In the genomic region with DNA sequence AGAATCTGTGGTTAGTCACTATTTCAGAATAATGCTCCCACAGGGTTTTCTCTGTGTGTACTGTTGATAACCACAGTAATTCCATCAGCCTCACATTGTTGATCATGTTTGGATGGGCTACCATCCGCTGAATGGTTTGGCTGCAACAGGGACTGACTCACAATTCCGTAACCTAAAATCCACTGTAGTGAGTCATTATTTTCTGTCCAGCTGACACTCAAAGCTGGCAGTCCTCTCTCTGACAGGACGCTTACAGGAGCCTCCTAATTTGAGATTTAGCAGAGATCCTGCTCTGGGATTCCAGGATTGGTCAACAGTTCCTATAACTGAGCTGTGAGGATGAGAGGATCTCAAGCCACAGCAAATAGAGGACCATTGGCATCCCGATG, we compare ENCODE assay signal across 11 cellular contexts. TPM values are rescaled to one million over a fixed set of nuclear protein-coding genes. Genes with fewer than 3 reads are reported as not detected.
DNase-seq lines count a peak whose midpoint lies in the region; ATAC-seq and TF ChIP-seq lines count a peak whose summit lies in the region.
"Had no signal": no experiment of that assay in that cellular context is flagged by ENCODE, and none has a peak within 500 bp of the region (broad histone marks: within the 10 kb centered on the region; RNA-seq: fewer than 3 reads in every experiment).

No MANE protein-coding gene starts in this region.

- H3F3A ChIP-seq in PC-9 (ENCODE audit: insufficient read depth, low read depth), result peaks cover 5% of the 10 kb centered on the region

- intact Hi-C loops in PC-9 (cut with micrococcal nuclease; ENCODE audit: unreplicated experiment), result loop anchor here (2.0 to 10.0 kb wide), 2 partner anchors 27 to 97 kb away; partner anchors contain the start of genes CCDC186 and TDRD1
- intact Hi-C loops in transverse colon (cut with DNase I; ENCODE audit: low total_unique reads), result no loop called here

- H3K4me2 ChIP-seq in PC-9, result no peak overlapping the region

- TF ChIP-seq POLR2A in transverse colon (IDR thresholded peaks at IDR 0.05), result no peak

- H2AFZ ChIP-seq in PC-9, result no peak overlapping the region

- no peak overlapping the region for H3K4me3 ChIP-seq in PC-9
- H3K4me3 ChIP-seq in esophagus (ENCODE audit: low read depth in 1 of 2, low read length in 2 of 2), result no peak overlapping the region
- no peak overlapping the region for H3K4me3 ChIP-seq in mesodermal cell (ENCODE audit: extremely low read depth, insufficient read depth, low read length, poor library complexity, severe bottlenecking)
- no peak overlapping the region for H3K4me3 ChIP-seq in transverse colon

- peak; percentile 93 for DNase-seq in AG08395 (ENCODE audit: low spot score)
- DNase-seq in PC-9, result peak; percentile 40 to 80
- DNase-seq in transverse colon, result no peak
- no peak for DNase-seq in NCI-H446 treated with DMSO at 0.1 percent for 48 hours (lab: John Stamatoyannopoulos, UW)
- DNase-seq in caudate nucleus (lab: John Stamatoyannopoulos, UW), result no peak

- H3K4me1 ChIP-seq in PC-9 (replicated peaks; ENCODE audit: insufficient read depth) (0 out of 2 replicates have a peak, but pooled peaks cover 10% of the 10 kb centered on the region), esophagus (ENCODE audit: control insufficient read depth in 2 of 2, insufficient read depth in 2 of 2, low read length in 1 of 2) (no peaks in the 10 kb centered on the region), mesodermal cell (ENCODE audit: control insufficient read depth, insufficient read depth, low read length, poor library complexity, severe bottlenecking) (peaks cover 12% of the 10 kb centered on the region), transverse colon (peaks cover 0 to 20% (median 10%) of the 10 kb centered on the region in 4 donors)

- BruUV-seq in PC-9 (replicated peaks; lab: Mats Ljungman, UMichigan), result no TSS peak

- POLR2A ChIA-PET in PC-9 (lab: Charles Lee; ENCODE audit: unreplicated experiment), result no interaction called here

- H3K27me3 ChIP-seq in PC-9 (ENCODE audit: insufficient read depth, low read depth) (no peaks in the 10 kb centered on the region), esophagus (ENCODE audit: control insufficient read depth in 1 of 2, insufficient read depth in 2 of 2, low read length in 2 of 2) (no peaks in the 10 kb centered on the region), transverse colon (peaks cover 12% of the 10 kb centered on the region)

- H3K9me3 ChIP-seq in PC-9 (ENCODE audit: insufficient read depth, low read depth) (no peaks in the 10 kb centered on the region), esophagus (ENCODE audit: control insufficient read depth in 2 of 2, insufficient read depth in 1 of 2, low read depth in 1 of 2, low read length in 1 of 2) (no peaks in the 10 kb centered on the region), mesodermal cell (ENCODE audit: control insufficient read depth, low read length) (no peaks in the 10 kb centered on the region), transverse colon (no peaks in the 10 kb centered on the region)

- CTCF ChIA-PET in PC-9 (lab: Charles Lee), result no interaction called here

- TF ChIP-seq CTCF in PC-9 (conservative IDR thresholded peaks at IDR 0.05), result no peak
- TF ChIP-seq CTCF in transverse colon (IDR thresholded peaks at IDR 0.05), result no peak

- H4K20me1 ChIP-seq in PC-9 (ENCODE audit: insufficient read depth), result no peaks in the 10 kb centered on the region

- WGBS in esophagus, 2 donors, result 38 to 57% methylated on average over 4 of the region's 4 CpGs
- 66 to 78% methylated on average over 3 to 4 of the region's 4 CpGs for WGBS in mesodermal cell (ENCODE audit: insufficient coverage in 2 of 2), 2 experiments
- whole genome bisulfite sequencing in transverse colon (ENCODE audit: low coverage in 1 of 2), 2 donors, result 69% methylated on average over 4 of the region's 4 CpGs; no CpG with 5 or more reads in 1 of the 2 donors

- H3K9me2 ChIP-seq in PC-9 (ENCODE audit: insufficient read depth), result no peaks in the 10 kb centered on the region

- H3K27ac ChIP-seq in PC-9 (no peak overlapping the region), esophagus (ENCODE audit: low read depth in 2 of 2, low read length in 1 of 2) (peak overlapping the region; percentile 1 to 52), mesodermal cell (ENCODE audit: low read depth, low read length, severe bottlenecking) (peak overlapping the region; percentile 79), transverse colon (peak overlapping the region in 2 of 4 donors; percentile 6 to 43), caudate nucleus (ENCODE audit: low read depth, low read length) (no peak overlapping the region)

- no peak for ATAC-seq in HG03460 (IDR thresholded peaks at IDR 0.05; ENCODE audit: unreplicated experiment)

- TF ChIP-seq EP300 in transverse colon (IDR thresholded peaks at IDR 0.05; ENCODE audit: low read depth), result no peak

- in situ Hi-C loops in transverse colon (cut with MboI; ENCODE audit: low pct_ligation_motif_present in 1 of 4, low pct_unique_long_range_greater_than_20kb in 1 of 4, low sequenced_read_pairs in 3 of 4), result no loop called here

- no peaks in the 10 kb centered on the region for H3K79me2 ChIP-seq in PC-9 (ENCODE audit: low read depth)

- H3K36me3 ChIP-seq in PC-9 (ENCODE audit: low read depth) (no peaks in the 10 kb centered on the region), esophagus (ENCODE audit: control insufficient read depth in 2 of 2, insufficient read depth in 2 of 2, low read length in 1 of 2) (no peaks in the 10 kb centered on the region), mesodermal cell (ENCODE audit: control insufficient read depth, insufficient read depth, low read length) (no peaks in the 10 kb centered on the region), transverse colon (no peaks in the 10 kb centered on the region)

RNA-seq across cellular contexts. Expression of gene VWA2, which starts 32.7 kb away (rescaled TPM):
- total RNA-seq in PC-9 (2021) (0.48 and 1.2 TPM in 2 replicates), transverse colon (1 to 10 TPM in 1 of 4 donors, under 1 TPM in 1, not detected in 2; 0.64 to 3.3 TPM)
- polyA plus RNA-seq in esophagus, result 1 to 10 TPM in 1 of 2 donors, under 1 TPM in 1; 0.71 to 1.4 TPM
- 0.18 TPM for polyA plus RNA-seq in mesodermal cell (2013, experiment 1 of 2)
- polyA plus RNA-seq in mesodermal cell (2013, experiment 2 of 2), result 0.20 TPM
- total RNA-seq: activated T-helper 2 cell treated with anti-CD3 and anti-CD28 coated beads, Interferon-gamma antibody, Interleukin-2, Interleukin-4, amounts not matched to agents 10 μg/mL and 5 μg/mL and 100 μg/mL, durations not matched to agents 14 hours and 24 hours and 36 hours; T-helper 1 cell treated with Interleukin-12 subunit alpha and Interleukin-12 subunit beta and Interleukin-4 antibody, amounts not matched to agents 30 ng/mL and 1 ng/mL, for 36 hours had no signal
- polyA plus RNA-seq: CD14-positive monocyte had no signal

Comparison
In these comparisons a context has a peak if more than half of its experiments do, and no peak if none do; other contexts are left out.
1. DNase-seq: peak in AG08395 (single experiment) and PC-9 (2 of 2); none in transverse colon (single experiment), NCI-H446 treated with DMSO at 0.1 percent for 48 hours (single experiment) and caudate nucleus (0 of 61).
2. H3K27ac ChIP-seq: peak in esophagus (2 of 2) and mesodermal cell (single experiment); none in PC-9 (single experiment) and caudate nucleus (single experiment).